Comparison of ENCODE assay signal across 15 cellular contexts in genomic region chr12:77344651-77345050, GRCh38.
DNase-seq lines count a peak whose midpoint lies in the region; ATAC-seq, FAIRE-seq and TF ChIP-seq lines count a peak whose summit lies in the region.
"Had no signal": no experiment of that assay in that cellular context is flagged by ENCODE, and none has a peak within 500 bp of the region (broad histone marks: within the 10 kb centered on the region; RNA-seq: fewer than 3 reads in every experiment).

No MANE protein-coding gene starts in this region.

- H3K9me3 ChIP-seq in left ventricle myocardium inferior (replicated peaks) = no peaks in the 10 kb centered on the region
- H3K9me3 ChIP-seq in right atrium auricular region = no peaks in the 10 kb centered on the region
- no peaks in the 10 kb centered on the region for H3K9me3 ChIP-seq in endothelial cell of umbilical vein (replicated peaks; ENCODE audit: control insufficient read depth, insufficient read depth, low read length)
- H3K9me3 ChIP-seq in neural progenitor cell (ENCODE audit: low read depth) = no peaks in the 10 kb centered on the region
- H3K9me3 ChIP-seq: BLaER1 treated with 17β-estradiol and CSF1 and Interleukin-3, amounts not matched to agents 10 nM and 100 nM had no signal

- DNase-seq in left ventricle myocardium inferior (no peak), right atrium auricular region (ENCODE audit: low spot score) (no peak), endothelial cell of umbilical vein (ENCODE audit: low read depth, low spot score) (peak; percentile 41), neural progenitor cell (ENCODE audit: low spot score) (no peak)
- DNase-seq: ACHN; CD4-positive, CD25-positive, alpha-beta regulatory T cell; DMS53; GF-D8; GOT3; H9 had no signal

- peaks cover 2% of the 10 kb centered on the region for H3K27me3 Mint-ChIP-seq in neural progenitor cell (ENCODE audit: insufficient read depth, low read depth)
- H3K27me3 Mint-ChIP-seq: CD4-positive, CD25-positive, alpha-beta regulatory T cell; IgD-negative memory B cell had no signal

- no peak overlapping the region for H3K4me3 Mint-ChIP-seq in neural progenitor cell
- H3K4me3 Mint-ChIP-seq: CD4-positive, CD25-positive, alpha-beta regulatory T cell; H9; IgD-negative memory B cell had no signal

- H3K9me3 Mint-ChIP-seq in neural progenitor cell = no peaks in the 10 kb centered on the region
- H3K9me3 Mint-ChIP-seq: H9 had no signal

- intact Hi-C loops in left ventricle myocardium inferior (cut with micrococcal nuclease) = no loop called here
- intact Hi-C loops in endothelial cell of umbilical vein (cut with micrococcal nuclease) = no loop called here

- TF ChIP-seq POLR2A in endothelial cell of umbilical vein (IDR thresholded peaks at IDR 0.05; ENCODE audit: low read depth, low read length) = no peak

- H2AFZ ChIP-seq in endothelial cell of umbilical vein (ENCODE audit: low read depth, low read length) (no peak overlapping the region), neural progenitor cell (replicated peaks) (no peak overlapping the region)

- H3F3A ChIP-seq in neural progenitor cell (ENCODE audit: low read depth) = no peaks in the 10 kb centered on the region

- dilution Hi-C loops in endothelial cell of umbilical vein (cut with MboI; ENCODE audit: extremely low pct_ligation_motif_present, low sequenced_read_pairs) = no loop called here

- peak; percentile 33 for FAIRE-seq in endothelial cell of umbilical vein (lab: Jason Lieb, UNC)

- H3K79me2 ChIP-seq in endothelial cell of umbilical vein (ENCODE audit: control insufficient read depth, insufficient read depth, low read length) = no peaks in the 10 kb centered on the region
- H3K79me2 ChIP-seq in neural progenitor cell (ENCODE audit: low read depth) = no peaks in the 10 kb centered on the region

- peaks cover 55% of the 10 kb centered on the region for H3K4me1 Mint-ChIP-seq in neural progenitor cell
- H3K4me1 Mint-ChIP-seq: CD4-positive, CD25-positive, alpha-beta regulatory T cell; IgD-negative memory B cell had no signal

- CTCF ChIA-PET in endothelial cell of umbilical vein (lab: Charles Lee) = interaction anchor here (1.6 kb wide), 2 partner anchors 20 to 192 kb away, joined by 4 to 5 read pairs; no protein-coding TSS in a partner anchor

- H3K27ac ChIP-seq in left ventricle myocardium inferior (replicated peaks) (peak overlapping the region; percentile 71), right atrium auricular region (peak overlapping the region in 1 of 2 donors; percentile 58), endothelial cell of umbilical vein (ENCODE audit: insufficient read depth, low read depth, low read length) (no peak overlapping the region), neural progenitor cell (no peak overlapping the region)
- H3K27ac ChIP-seq: BLaER1 treated with 17β-estradiol and CSF1 and Interleukin-3, amounts not matched to agents 10 nM and 100 nM had no signal

- ATAC-seq in GM21381 (IDR thresholded peaks at IDR 0.05; ENCODE audit: unreplicated experiment) (no peak), HG02610 (IDR thresholded peaks at IDR 0.05; ENCODE audit: unreplicated experiment) (no peak), GM19023 (IDR thresholded peaks at IDR 0.05; ENCODE audit: unreplicated experiment) (no peak)

- H3K27me3 ChIP-seq in left ventricle myocardium inferior (ENCODE audit: low read depth) (no peaks in the 10 kb centered on the region), right atrium auricular region (no peaks in the 10 kb centered on the region), endothelial cell of umbilical vein (ENCODE audit: control insufficient read depth in 2 of 2, insufficient read depth in 2 of 2, low read length in 2 of 2) (no peaks in the 10 kb centered on the region), neural progenitor cell (no peaks in the 10 kb centered on the region)
- H3K27me3 ChIP-seq: BLaER1 treated with 17β-estradiol and CSF1 and Interleukin-3, amounts not matched to agents 10 nM and 100 nM had no signal

- peaks cover under 1% of the 10 kb centered on the region for H3K36me3 Mint-ChIP-seq in neural progenitor cell
- H3K36me3 Mint-ChIP-seq: CD4-positive, CD25-positive, alpha-beta regulatory T cell; IgD-negative memory B cell had no signal

- no peak overlapping the region for H3K9ac ChIP-seq in endothelial cell of umbilical vein (replicated peaks; ENCODE audit: extremely low read depth, insufficient read depth, low read length)
- no peak overlapping the region for H3K9ac ChIP-seq in neural progenitor cell
- H3K9ac ChIP-seq: BLaER1 treated with 17β-estradiol and CSF1 and Interleukin-3, amounts not matched to agents 10 nM and 100 nM had no signal

- H4K20me1 ChIP-seq in endothelial cell of umbilical vein (replicated peaks; ENCODE audit: control insufficient read depth, extremely low read depth, insufficient read depth, low read length) (no peaks in the 10 kb centered on the region), neural progenitor cell (ENCODE audit: low read depth) (no peaks in the 10 kb centered on the region)
- H4K20me1 ChIP-seq: BLaER1 treated with 17β-estradiol and CSF1 and Interleukin-3, amounts not matched to agents 10 nM and 100 nM had no signal

- H3K4me3 ChIP-seq in left ventricle myocardium inferior (no peak overlapping the region), right atrium auricular region (no peak overlapping the region), endothelial cell of umbilical vein (replicated peaks in 1 of 3; ENCODE audit: insufficient read depth in 1 of 3, low read depth in 1 of 3, low read length in 3 of 3) (no peak overlapping the region), neural progenitor cell (no peak overlapping the region)
- H3K4me3 ChIP-seq: BLaER1 treated with 17β-estradiol and CSF1 and Interleukin-3, amounts not matched to agents 10 nM and 100 nM had no signal

- POLR2A ChIA-PET in endothelial cell of umbilical vein (lab: Charles Lee) = no interaction called here

- H3K4me1 ChIP-seq in left ventricle myocardium inferior (peaks cover 60% of the 10 kb centered on the region), right atrium auricular region (peaks cover 0 to 32% of the 10 kb centered on the region in 2 donors), endothelial cell of umbilical vein (ENCODE audit: control insufficient read depth, extremely low read depth, insufficient read depth, low read length) (peaks cover 20% of the 10 kb centered on the region), neural progenitor cell (peaks cover 6% of the 10 kb centered on the region)
- H3K4me1 ChIP-seq: BLaER1 treated with 17β-estradiol and CSF1 and Interleukin-3, amounts not matched to agents 10 nM and 100 nM had no signal

- H3K36me3 ChIP-seq in left ventricle myocardium inferior (no peaks in the 10 kb centered on the region), right atrium auricular region (no peaks in the 10 kb centered on the region), endothelial cell of umbilical vein (ENCODE audit: control insufficient read depth in 2 of 2, extremely low read depth in 1 of 2, insufficient read depth in 2 of 2, low read length in 2 of 2) (no peaks in the 10 kb centered on the region), neural progenitor cell (no peaks in the 10 kb centered on the region)
- H3K36me3 ChIP-seq: BLaER1 treated with 17β-estradiol and CSF1 and Interleukin-3, amounts not matched to agents 10 nM and 100 nM had no signal

- no TSS peak for BruUV-seq in endothelial cell of umbilical vein (replicated peaks; lab: Mats Ljungman, UMichigan)

- H3K27ac Mint-ChIP-seq in neural progenitor cell = peak overlapping the region; percentile 82
- H3K27ac Mint-ChIP-seq: H9, IgD-negative memory B cell had no signal

- no peaks in the 10 kb centered on the region for H3K9me1 ChIP-seq in endothelial cell of umbilical vein (replicated peaks; ENCODE audit: control insufficient read depth, extremely low read depth, insufficient read depth, low read length)

- H3K4me2 ChIP-seq in endothelial cell of umbilical vein (ENCODE audit: insufficient read depth, low read length) (peak overlapping the region; percentile 42), neural progenitor cell (no peak overlapping the region)
- H3K4me2 ChIP-seq: BLaER1 treated with 17β-estradiol and CSF1 and Interleukin-3, amounts not matched to agents 10 nM and 100 nM had no signal

- no peak for TF ChIP-seq CTCF in left ventricle myocardium inferior (IDR thresholded peaks at IDR 0.05; ENCODE audit: borderline replicate concordance)
- TF ChIP-seq CTCF in right atrium auricular region (IDR thresholded peaks at IDR 0.05) = no peak
- no peak for TF ChIP-seq CTCF in endothelial cell of umbilical vein (IDR thresholded peaks at IDR 0.05; ENCODE audit: extremely low read depth in 1 of 2, insufficient read depth in 1 of 2, low read depth in 1 of 2, low read length in 2 of 2)
- TF ChIP-seq CTCF in neural progenitor cell (IDR thresholded peaks at IDR 0.05) = no peak

TF ChIP-seq in endothelial cell of umbilical vein, 7 proteins besides CTCF, POLR2A, EP300 and RAD21:
- TF ChIP-seq GATA2 (IDR thresholded peaks at IDR 0.05; ENCODE audit: insufficient read depth, insufficient read length, low read depth, low read length) (peak; percentile 58), EZH2 (IDR thresholded peaks at IDR 0.05; ENCODE audit: borderline replicate concordance, low read depth, low read length, severe bottlenecking) (no peak)
